ENCODE assay signal across 2 cellular contexts in the genomic region with DNA sequence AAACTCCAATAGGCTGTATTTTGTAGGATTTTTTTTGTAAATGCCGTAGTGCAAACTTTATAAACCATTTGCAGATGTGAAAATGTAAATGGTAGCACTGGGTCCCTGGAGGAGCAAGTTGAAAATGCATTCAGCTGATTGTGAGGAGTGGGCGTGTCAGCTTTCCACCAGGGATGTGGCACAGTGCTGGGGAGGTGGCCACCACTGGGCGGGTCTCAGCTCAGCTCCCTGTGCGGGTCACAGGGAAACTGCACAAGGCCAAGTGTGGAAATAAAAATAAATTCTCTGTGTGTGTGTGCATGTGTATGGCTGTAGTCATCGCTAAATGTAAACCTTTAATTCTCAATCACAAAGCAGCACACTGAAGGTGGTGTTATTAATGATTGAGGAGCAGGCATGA.
TF ChIP-seq lines count a peak whose summit lies in the region.

No MANE protein-coding gene starts in this region.

TF ChIP-seq in GM23338, 12 proteins besides CTCF, POLR2A, EP300 and RAD21 (continued from another document):
- TF ChIP-seq, protein P1, sequence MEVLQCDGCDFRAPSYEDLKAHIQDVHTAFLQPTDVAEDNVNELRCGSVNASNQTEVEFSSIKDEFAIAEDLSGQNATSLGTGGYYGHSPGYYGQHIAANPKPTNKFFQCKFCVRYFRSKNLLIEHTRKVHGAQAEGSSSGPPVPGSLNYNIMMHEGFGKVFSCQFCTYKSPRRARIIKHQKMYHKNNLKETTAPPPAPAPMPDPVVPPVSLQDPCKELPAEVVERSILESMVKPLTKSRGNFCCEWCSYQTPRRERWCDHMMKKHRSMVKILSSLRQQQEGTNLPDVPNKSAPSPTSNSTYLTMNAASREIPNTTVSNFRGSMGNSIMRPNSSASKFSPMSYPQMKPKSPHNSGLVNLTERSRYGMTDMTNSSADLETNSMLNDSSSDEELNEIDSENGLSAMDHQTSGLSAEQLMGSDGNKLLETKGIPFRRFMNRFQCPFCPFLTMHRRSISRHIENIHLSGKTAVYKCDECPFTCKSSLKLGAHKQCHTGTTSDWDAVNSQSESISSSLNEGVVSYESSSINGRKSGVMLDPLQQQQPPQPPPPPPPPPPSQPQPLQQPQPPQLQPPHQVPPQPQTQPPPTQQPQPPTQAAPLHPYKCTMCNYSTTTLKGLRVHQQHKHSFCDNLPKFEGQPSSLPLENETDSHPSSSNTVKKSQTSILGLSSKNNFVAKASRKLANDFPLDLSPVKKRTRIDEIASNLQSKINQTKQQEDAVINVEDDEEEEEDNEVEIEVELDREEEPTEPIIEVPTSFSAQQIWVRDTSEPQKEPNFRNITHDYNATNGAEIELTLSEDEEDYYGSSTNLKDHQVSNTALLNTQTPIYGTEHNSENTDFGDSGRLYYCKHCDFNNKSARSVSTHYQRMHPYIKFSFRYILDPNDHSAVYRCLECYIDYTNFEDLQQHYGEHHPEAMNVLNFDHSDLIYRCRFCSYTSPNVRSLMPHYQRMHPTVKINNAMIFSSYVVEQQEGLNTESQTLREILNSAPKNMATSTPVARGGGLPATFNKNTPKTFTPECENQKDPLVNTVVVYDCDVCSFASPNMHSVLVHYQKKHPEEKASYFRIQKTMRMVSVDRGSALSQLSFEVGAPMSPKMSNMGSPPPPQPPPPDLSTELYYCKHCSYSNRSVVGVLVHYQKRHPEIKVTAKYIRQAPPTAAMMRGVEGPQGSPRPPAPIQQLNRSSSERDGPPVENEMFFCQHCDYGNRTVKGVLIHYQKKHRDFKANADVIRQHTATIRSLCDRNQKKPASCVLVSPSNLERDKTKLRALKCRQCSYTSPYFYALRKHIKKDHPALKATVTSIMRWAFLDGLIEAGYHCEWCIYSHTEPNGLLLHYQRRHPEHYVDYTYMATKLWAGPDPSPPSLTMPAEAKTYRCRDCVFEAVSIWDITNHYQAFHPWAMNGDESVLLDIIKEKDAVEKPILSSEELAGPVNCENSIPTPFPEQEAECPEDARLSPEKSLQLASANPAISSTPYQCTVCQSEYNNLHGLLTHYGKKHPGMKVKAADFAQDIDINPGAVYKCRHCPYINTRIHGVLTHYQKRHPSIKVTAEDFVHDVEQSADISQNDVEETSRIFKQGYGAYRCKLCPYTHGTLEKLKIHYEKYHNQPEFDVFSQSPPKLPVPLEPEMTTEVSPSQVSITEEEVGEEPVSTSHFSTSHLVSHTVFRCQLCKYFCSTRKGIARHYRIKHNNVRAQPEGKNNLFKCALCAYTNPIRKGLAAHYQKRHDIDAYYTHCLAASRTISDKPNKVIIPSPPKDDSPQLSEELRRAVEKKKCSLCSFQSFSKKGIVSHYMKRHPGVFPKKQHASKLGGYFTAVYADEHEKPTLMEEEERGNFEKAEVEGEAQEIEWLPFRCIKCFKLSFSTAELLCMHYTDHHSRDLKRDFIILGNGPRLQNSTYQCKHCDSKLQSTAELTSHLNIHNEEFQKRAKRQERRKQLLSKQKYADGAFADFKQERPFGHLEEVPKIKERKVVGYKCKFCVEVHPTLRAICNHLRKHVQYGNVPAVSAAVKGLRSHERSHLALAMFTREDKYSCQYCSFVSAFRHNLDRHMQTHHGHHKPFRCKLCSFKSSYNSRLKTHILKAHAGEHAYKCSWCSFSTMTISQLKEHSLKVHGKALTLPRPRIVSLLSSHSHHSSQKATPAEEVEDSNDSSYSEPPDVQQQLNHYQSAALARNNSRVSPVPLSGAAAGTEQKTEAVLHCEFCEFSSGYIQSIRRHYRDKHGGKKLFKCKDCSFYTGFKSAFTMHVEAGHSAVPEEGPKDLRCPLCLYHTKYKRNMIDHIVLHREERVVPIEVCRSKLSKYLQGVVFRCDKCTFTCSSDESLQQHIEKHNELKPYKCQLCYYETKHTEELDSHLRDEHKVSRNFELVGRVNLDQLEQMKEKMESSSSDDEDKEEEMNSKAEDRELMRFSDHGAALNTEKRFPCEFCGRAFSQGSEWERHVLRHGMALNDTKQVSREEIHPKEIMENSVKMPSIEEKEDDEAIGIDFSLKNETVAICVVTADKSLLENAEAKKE (CRISPR knock-in tag; IDR thresholded peaks at IDR 0.05): no peak
- TF ChIP-seq REST (IDR thresholded peaks at IDR 0.05; ENCODE audit: unreplicated experiment) (no peak), STAT1 (IDR thresholded peaks at IDR 0.05; ENCODE audit: unreplicated experiment) (no peak), CREB1 (CRISPR knock-in tag; IDR thresholded peaks at IDR 0.05; ENCODE audit: low read depth) (no peak), POLR2AphosphoS5 (IDR thresholded peaks at IDR 0.05; ENCODE audit: low read depth) (no peak), EZH2 (IDR thresholded peaks at IDR 0.05; ENCODE audit: low read depth, unreplicated experiment) (no peak), ZNF114 (CRISPR knock-in tag; IDR thresholded peaks at IDR 0.05) (no peak), NANOG (IDR thresholded peaks at IDR 0.05; ENCODE audit: borderline replicate concordance) (no peak)

TF ChIP-seq in WTC11, 78 proteins besides CTCF, POLR2A, EP300 and RAD21 (continued from another document):
- TF ChIP-seq ZNF281 (CRISPR knock-in tag; IDR thresholded peaks at IDR 0.05) (no peak), IRF2 (CRISPR knock-in tag; IDR thresholded peaks at IDR 0.05; ENCODE audit: borderline replicate concordance, low read depth) (no peak), NFATC4 (CRISPR knock-in tag; IDR thresholded peaks at IDR 0.05) (no peak), ZNF317 (CRISPR knock-in tag; IDR thresholded peaks at IDR 0.05; ENCODE audit: borderline replicate concordance, low read depth) (no peak), SP1 (CRISPR knock-in tag; conservative IDR thresholded peaks at IDR 0.05) (no peak), TCF7 (CRISPR knock-in tag; IDR thresholded peaks at IDR 0.05; ENCODE audit: low read depth) (no peak), ZNF423 (CRISPR knock-in tag; IDR thresholded peaks at IDR 0.05) (no peak), IRF1 (CRISPR knock-in tag; IDR thresholded peaks at IDR 0.05) (no peak), RORB (CRISPR knock-in tag; IDR thresholded peaks at IDR 0.05) (no peak), ATF6 (CRISPR knock-in tag; IDR thresholded peaks at IDR 0.05) (no peak), ZNF138 (CRISPR knock-in tag; conservative IDR thresholded peaks at IDR 0.05) (no peak), PREB (CRISPR knock-in tag; IDR thresholded peaks at IDR 0.05; ENCODE audit: borderline replicate concordance) (no peak), JUN (CRISPR knock-in tag; IDR thresholded peaks at IDR 0.05) (no peak)
